1 cellular context compared by ENCODE assay signal in the genomic region with DNA sequence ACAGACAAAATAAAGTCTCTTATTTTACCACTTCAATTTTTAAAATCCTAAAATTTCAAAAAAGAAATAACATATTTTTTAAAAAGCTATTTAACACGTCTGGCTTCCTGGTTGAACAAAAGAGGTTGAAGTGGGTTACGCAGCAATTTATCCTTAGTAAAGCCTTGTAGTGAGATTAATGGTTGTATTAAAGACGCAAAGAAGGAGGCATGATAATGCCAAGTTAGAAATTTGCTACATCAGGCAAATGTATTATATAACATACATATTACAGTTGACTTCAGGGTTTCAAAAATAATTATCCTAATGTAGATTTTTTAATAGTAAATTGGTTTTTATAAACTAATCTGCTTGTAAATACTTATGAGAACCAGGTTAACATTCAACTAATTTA.
TF ChIP-seq lines count a peak whose summit lies in the region.

No MANE protein-coding gene starts in this region.

TF ChIP-seq in GM23338, 12 proteins besides CTCF, POLR2A, EP300 and RAD21 (continued from another document):
- TF ChIP-seq, protein P1, sequence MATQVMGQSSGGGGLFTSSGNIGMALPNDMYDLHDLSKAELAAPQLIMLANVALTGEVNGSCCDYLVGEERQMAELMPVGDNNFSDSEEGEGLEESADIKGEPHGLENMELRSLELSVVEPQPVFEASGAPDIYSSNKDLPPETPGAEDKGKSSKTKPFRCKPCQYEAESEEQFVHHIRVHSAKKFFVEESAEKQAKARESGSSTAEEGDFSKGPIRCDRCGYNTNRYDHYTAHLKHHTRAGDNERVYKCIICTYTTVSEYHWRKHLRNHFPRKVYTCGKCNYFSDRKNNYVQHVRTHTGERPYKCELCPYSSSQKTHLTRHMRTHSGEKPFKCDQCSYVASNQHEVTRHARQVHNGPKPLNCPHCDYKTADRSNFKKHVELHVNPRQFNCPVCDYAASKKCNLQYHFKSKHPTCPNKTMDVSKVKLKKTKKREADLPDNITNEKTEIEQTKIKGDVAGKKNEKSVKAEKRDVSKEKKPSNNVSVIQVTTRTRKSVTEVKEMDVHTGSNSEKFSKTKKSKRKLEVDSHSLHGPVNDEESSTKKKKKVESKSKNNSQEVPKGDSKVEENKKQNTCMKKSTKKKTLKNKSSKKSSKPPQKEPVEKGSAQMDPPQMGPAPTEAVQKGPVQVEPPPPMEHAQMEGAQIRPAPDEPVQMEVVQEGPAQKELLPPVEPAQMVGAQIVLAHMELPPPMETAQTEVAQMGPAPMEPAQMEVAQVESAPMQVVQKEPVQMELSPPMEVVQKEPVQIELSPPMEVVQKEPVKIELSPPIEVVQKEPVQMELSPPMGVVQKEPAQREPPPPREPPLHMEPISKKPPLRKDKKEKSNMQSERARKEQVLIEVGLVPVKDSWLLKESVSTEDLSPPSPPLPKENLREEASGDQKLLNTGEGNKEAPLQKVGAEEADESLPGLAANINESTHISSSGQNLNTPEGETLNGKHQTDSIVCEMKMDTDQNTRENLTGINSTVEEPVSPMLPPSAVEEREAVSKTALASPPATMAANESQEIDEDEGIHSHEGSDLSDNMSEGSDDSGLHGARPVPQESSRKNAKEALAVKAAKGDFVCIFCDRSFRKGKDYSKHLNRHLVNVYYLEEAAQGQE (IDR thresholded peaks at IDR 0.05; ENCODE audit: unreplicated experiment): no peak
- TF ChIP-seq JUNB (IDR thresholded peaks at IDR 0.05; ENCODE audit: unreplicated experiment) (no peak), CREB1 (CRISPR knock-in tag; IDR thresholded peaks at IDR 0.05; ENCODE audit: low read depth) (no peak), ZNF331 (CRISPR knock-in tag; IDR thresholded peaks at IDR 0.05; ENCODE audit: low read depth) (no peak), EZH2 (IDR thresholded peaks at IDR 0.05; ENCODE audit: low read depth, unreplicated experiment) (no peak), NANOG (IDR thresholded peaks at IDR 0.05; ENCODE audit: borderline replicate concordance) (no peak)
